21 cellular contexts compared by ENCODE assay signal in the genomic region with DNA sequence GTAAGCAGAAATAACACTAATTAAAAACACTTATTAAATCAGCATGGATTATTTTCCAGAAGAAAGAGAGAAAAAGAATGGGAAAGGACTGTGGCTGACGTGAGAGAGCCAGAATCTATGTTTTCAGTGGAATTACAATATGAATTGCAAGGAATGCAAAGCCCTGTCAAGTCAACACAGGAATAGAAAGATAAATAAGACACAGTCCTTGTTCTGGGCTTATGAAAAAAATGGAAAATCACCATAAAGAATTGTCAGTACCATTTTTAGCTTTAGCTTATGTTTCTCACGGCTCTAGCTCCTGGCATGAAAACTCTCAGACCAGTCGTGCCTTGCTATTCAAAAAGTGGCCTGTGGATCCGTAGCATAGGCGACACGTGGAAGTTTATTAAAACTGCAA.
"Had no signal": no experiment of that assay in that cellular context is flagged by ENCODE, and none has a peak within 500 bp of the region (broad histone marks: within the 10 kb centered on the region; RNA-seq: fewer than 3 reads in every experiment).

No MANE protein-coding gene starts in this region.

- H3K9me3 ChIP-seq: SJSA1 had no signal

- DNase-seq: Kasumi-1, MM.1S, NCI-H1092 treated with DMSO at 0.1 percent for 48 hours, NCI-H1436, NCI-H187, NCI-H2029, NCI-H2081 treated with DMSO at 0.1 percent for 48 hours, NCI-H2171, NCI-H226, NCI-H446, NCI-H510A, NCI-H524 treated with DMSO at 0.1 percent for 48 hours, NCI-H774, Right ventricle myocardium superior, RPMI8226, SIG-M5 had no signal

- H3K4me2 ChIP-seq: KMS-11 had no signal

- ATAC-seq: K562 had no signal

- H3K36me3 ChIP-seq: SJSA1 had no signal

- H3K4me3 ChIP-seq: K562, SJSA1, SK-N-MC had no signal

- H3K27me3 ChIP-seq: SJSA1 had no signal

- H3K4me1 ChIP-seq: SJSA1 had no signal

- H3K27ac ChIP-seq: HL-60, KMS-11, SJSA1, SK-N-MC had no signal
